Comparison of ENCODE assay signal across 26 cellular contexts in the genomic region with DNA sequence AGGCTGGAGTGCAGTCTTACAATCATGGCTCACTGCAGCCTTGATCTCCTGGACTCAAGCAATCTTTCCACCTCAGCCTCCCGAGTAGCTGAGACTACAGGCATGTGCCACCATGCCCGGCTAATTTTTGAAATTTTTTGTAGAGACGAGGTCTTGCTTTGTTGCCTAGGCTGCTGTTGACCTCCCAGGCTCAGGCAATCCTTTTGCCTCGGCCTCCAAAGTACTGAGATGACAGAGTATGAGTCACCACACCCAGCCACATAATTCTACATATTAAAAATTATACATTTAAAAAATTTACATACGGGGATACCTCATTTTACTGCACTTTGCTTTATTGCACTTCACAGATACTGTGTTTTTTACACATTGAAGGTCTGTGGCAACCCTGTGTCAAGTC.
"Had no signal": no experiment of that assay in that cellular context is flagged by ENCODE, and none has a peak within 500 bp of the region (broad histone marks: within the 10 kb centered on the region; RNA-seq: fewer than 3 reads in every experiment).

No MANE protein-coding gene starts in this region.

- H3K27ac ChIP-seq: colonic mucosa, dorsolateral prefrontal cortex, gastroesophageal sphincter, spleen, testis, vagina, WERI-Rb-1 had no signal

- H3K9me3 ChIP-seq: colonic mucosa, testis, vagina had no signal

- ATAC-seq: effector memory CD8-positive, alpha-beta T cell; esophagus mucosa; gastroesophageal sphincter; left ventricle myocardium superior; naive thymus-derived CD8-positive, alpha-beta T cell; stimulated activated memory B cell treated with anti-CD40 and anti-IgM and Interleukin-4, amounts not matched to agents 10 μg/mL and 1 μg/mL and 100 μg/mL, for 72 hours; T-cell had no signal

- H3K27me3 Mint-ChIP-seq: activated naive CD8-positive, alpha-beta T cell; effector memory CD8-positive, alpha-beta T cell; naive thymus-derived CD8-positive, alpha-beta T cell; progenitor cell of endocrine pancreas; stimulated activated memory B cell treated with anti-CD40 and anti-IgM and Interleukin-4, amounts not matched to agents 10 μg/mL and 1 μg/mL and 100 μg/mL, for 72 hours; T-cell; type B pancreatic cell had no signal

- H3K4me1 Mint-ChIP-seq: mesothelial cell of epicardium; stimulated activated memory B cell treated with anti-CD40 and anti-IgM and Interleukin-4, amounts not matched to agents 10 μg/mL and 1 μg/mL and 100 μg/mL, for 72 hours had no signal

- H3K36me3 ChIP-seq: colonic mucosa, WERI-Rb-1 had no signal

- H3K27me3 ChIP-seq: colonic mucosa, dorsolateral prefrontal cortex, gastroesophageal sphincter, spleen, testis, vagina had no signal

- H3K9me3 Mint-ChIP-seq: effector memory CD8-positive, alpha-beta T cell; stimulated activated memory B cell treated with anti-CD40 and anti-IgM and Interleukin-4, amounts not matched to agents 10 μg/mL and 1 μg/mL and 100 μg/mL, for 72 hours; T-cell had no signal

- DNase-seq: activated CD4-positive, alpha-beta T cell treated with anti-CD3 and anti-CD28 coated beads for 4 hours; activated CD8-positive, alpha-beta memory T cell treated with anti-CD3 and anti-CD28 coated beads for 24 hours; activated gamma-delta T cell treated with Interleukin-2 at 50 U/mL for 16 hours; amygdala; colonic mucosa; dorsolateral prefrontal cortex; effector memory CD8-positive, alpha-beta T cell; head of caudate nucleus; hypothalamus; left ventricle myocardium superior; mammary epithelial cell; naive thymus-derived CD8-positive, alpha-beta T cell; retina; spleen; T-cell; testis; WERI-Rb-1 had no signal

- H3K4me3 Mint-ChIP-seq: activated naive CD8-positive, alpha-beta T cell; effector memory CD8-positive, alpha-beta T cell; mesothelial cell of epicardium; naive thymus-derived CD8-positive, alpha-beta T cell; stimulated activated memory B cell treated with anti-CD40 and anti-IgM and Interleukin-4, amounts not matched to agents 10 μg/mL and 1 μg/mL and 100 μg/mL, for 72 hours; T-cell; T-helper 2 cell treated with Interferon-gamma antibody and Interleukin-4, amounts not matched to agents 5 μg/mL and 100 μg/mL, for 36 hours; type B pancreatic cell had no signal

- H3K27ac Mint-ChIP-seq: activated naive CD8-positive, alpha-beta T cell; mesothelial cell of epicardium; naive thymus-derived CD8-positive, alpha-beta T cell; progenitor cell of endocrine pancreas; stimulated activated memory B cell treated with anti-CD40 and anti-IgM and Interleukin-4, amounts not matched to agents 10 μg/mL and 1 μg/mL and 100 μg/mL, for 72 hours; T-cell; T-helper 2 cell treated with Interferon-gamma antibody and Interleukin-4, amounts not matched to agents 5 μg/mL and 100 μg/mL, for 36 hours; type B pancreatic cell had no signal

- H3K4me1 ChIP-seq: colonic mucosa, gastroesophageal sphincter, spleen, testis, vagina had no signal

- H3K4me3 ChIP-seq: colonic mucosa, dorsolateral prefrontal cortex, gastroesophageal sphincter, spleen, testis, vagina had no signal
